In genomic region chr12:107513636-107514400, GRCh38 we compare ENCODE assay signal across 22 cellular contexts.
"Had no signal": no experiment of that assay in that cellular context is flagged by ENCODE, and none has a peak within 500 bp of the region (broad histone marks: within the 10 kb centered on the region; RNA-seq: fewer than 3 reads in every experiment).

No MANE protein-coding gene starts in this region.

- H3K4me3 ChIP-seq: colonic mucosa, dorsolateral prefrontal cortex, gastroesophageal sphincter, heart left ventricle, mucosa of descending colon, right lobe of liver, skin epidermis, tibial nerve had no signal

- H3K4me1 Mint-ChIP-seq: memory B cell had no signal

- DNase-seq: activated B cell treated with CpG ODN at 0.5 μM for 24 hours; activated CD4-positive, alpha-beta T cell treated with anti-CD3 and anti-CD28 coated beads for 36 hours; activated CD4-positive, alpha-beta T cell treated with anti-CD3 and anti-CD28 coated beads, Interleukin-2, amount 50 U/mL, for 4 hours; activated effector memory CD4-positive, alpha-beta T cell treated with anti-CD3 and anti-CD28 coated beads, Interleukin-2, amount 50 U/mL, for 16 hours; activated naive CD4-positive, alpha-beta T cell treated with anti-CD3 and anti-CD28 coated beads, Interleukin-2, amount 10 ng/mL, durations not matched to agents 7 days and 5 days; activated T-cell treated with anti-CD3 and anti-CD28 coated beads, Interleukin-2, amount 50 U/mL, for 72 hours; amygdala; colonic mucosa; dorsolateral prefrontal cortex; heart left ventricle; left cardiac atrium; mucosa of descending colon; nephron progenitor cell; posterior cingulate gyrus; right lobe of liver; stimulated activated CD4-positive, alpha-beta T cell treated with anti-CD3 and anti-CD28 coated beads, Interleukin-1b, Interleukin-23, amount 100 ng/mL, for 48 hours; T1000 had no signal

- H3K9me3 ChIP-seq: colonic mucosa, gastroesophageal sphincter, heart left ventricle, mucosa of descending colon, right lobe of liver, tibial nerve had no signal

- H3K36me3 Mint-ChIP-seq: activated naive CD4-positive, alpha-beta T cell treated with anti-CD3 and anti-CD28 coated beads, Interleukin-2, amount 10 ng/mL, durations not matched to agents 7 days and 5 days; memory B cell had no signal

- H3K4me3 Mint-ChIP-seq: activated B cell treated with CpG ODN at 0.5 μM for 24 hours; activated CD4-positive, alpha-beta T cell treated with anti-CD3 and anti-CD28 coated beads for 36 hours; activated naive CD4-positive, alpha-beta T cell treated with anti-CD3 and anti-CD28 coated beads, Interleukin-2, amount 10 ng/mL, durations not matched to agents 7 days and 5 days; activated T-cell treated with anti-CD3 and anti-CD28 coated beads, Interleukin-2, amount 50 U/mL, for 72 hours; memory B cell; nephron progenitor cell; stimulated activated naive CD8-positive, alpha-beta T cell treated with anti-CD3 and anti-CD28 coated beads, Interleukin-15, Interleukin-2, amounts not matched to agents 100 ng/mL and 50 ng/mL, for 24 hours had no signal

- H3K9me3 Mint-ChIP-seq: activated naive CD4-positive, alpha-beta T cell treated with anti-CD3 and anti-CD28 coated beads, Interleukin-2, amount 10 ng/mL, durations not matched to agents 7 days and 5 days; activated T-cell treated with anti-CD3 and anti-CD28 coated beads, Interleukin-2, amount 50 U/mL, for 72 hours; stimulated activated naive CD8-positive, alpha-beta T cell treated with anti-CD3 and anti-CD28 coated beads, Interleukin-15, Interleukin-2, amounts not matched to agents 100 ng/mL and 50 ng/mL, for 24 hours had no signal

- H3K4me1 ChIP-seq: colonic mucosa, gastroesophageal sphincter had no signal

- H3K27ac ChIP-seq: colonic mucosa, dorsolateral prefrontal cortex, right lobe of liver, tibial nerve had no signal

- H3K27ac Mint-ChIP-seq: activated B cell treated with CpG ODN at 0.5 μM for 24 hours; activated CD4-positive, alpha-beta T cell treated with anti-CD3 and anti-CD28 coated beads for 36 hours; activated naive CD4-positive, alpha-beta T cell treated with anti-CD3 and anti-CD28 coated beads, Interleukin-2, amount 10 ng/mL, durations not matched to agents 7 days and 5 days; activated T-cell treated with anti-CD3 and anti-CD28 coated beads, Interleukin-2, amount 50 U/mL, for 72 hours; memory B cell; nephron progenitor cell; stimulated activated naive CD8-positive, alpha-beta T cell treated with anti-CD3 and anti-CD28 coated beads, Interleukin-15, Interleukin-2, amounts not matched to agents 100 ng/mL and 50 ng/mL, for 24 hours had no signal

- H3K27me3 ChIP-seq: colonic mucosa, heart left ventricle, right lobe of liver, tibial nerve had no signal

- H3K36me3 ChIP-seq: colonic mucosa, gastroesophageal sphincter, heart left ventricle, right lobe of liver, tibial nerve had no signal

- H3K27me3 Mint-ChIP-seq: activated CD4-positive, alpha-beta T cell treated with anti-CD3 and anti-CD28 coated beads for 36 hours; activated naive CD4-positive, alpha-beta T cell treated with anti-CD3 and anti-CD28 coated beads, Interleukin-2, amount 10 ng/mL, durations not matched to agents 7 days and 5 days; stimulated activated naive CD8-positive, alpha-beta T cell treated with anti-CD3 and anti-CD28 coated beads, Interleukin-15, Interleukin-2, amounts not matched to agents 100 ng/mL and 50 ng/mL, for 24 hours had no signal
